In genomic region chr10:79425074-79425532, GRCh38 we compare ENCODE assay signal across 14 cellular contexts. TPM values are rescaled to one million over a fixed set of nuclear protein-coding genes. Genes with fewer than 3 reads are reported as not detected.
A peak's percentile ranks its signal among the peaks of the same experiment; 100 is the strongest.
DNase-seq lines count a peak whose midpoint lies in the region; ATAC-seq and TF ChIP-seq lines count a peak whose summit lies in the region.
"Had no signal": no experiment of that assay in that cellular context is flagged by ENCODE, and none has a peak within 500 bp of the region (broad histone marks: within the 10 kb centered on the region; RNA-seq: fewer than 3 reads in every experiment).

No MANE protein-coding gene starts in this region.

- H2BK120ac ChIP-seq in mesendoderm (ENCODE audit: low read depth, low read length): no peak overlapping the region

- peaks cover 46% of the 10 kb centered on the region for H3K4me1 Mint-ChIP-seq in HFFc6 (ENCODE audit: low read depth)

- TF ChIP-seq CTCF in 22Rv1 (IDR thresholded peaks at IDR 0.05) (no peak), left lung (IDR thresholded peaks at IDR 0.05) (no peak), gastrocnemius medialis (IDR thresholded peaks at IDR 0.05 in 4 of 5, conservative IDR thresholded peaks at IDR 0.05 in 1 of 5) (no peak), HFFc6 (IDR thresholded peaks at IDR 0.05) (no peak)

- no peaks in the 10 kb centered on the region for H3K9me3 Mint-ChIP-seq in HFFc6
- H3K9me3 Mint-ChIP-seq: activated T-helper 2 cell treated with anti-CD3 and anti-CD28 coated beads, Interferon-gamma antibody, Interleukin-2, Interleukin-4, amounts not matched to agents 10 μg/mL and 5 μg/mL and 100 μg/mL, durations not matched to agents 14 hours and 24 hours and 36 hours had no signal

- no peak for DNase-seq in caudate nucleus (lab: John Stamatoyannopoulos, UW)
- DNase-seq in left lung: peak; percentile 22 to 71
- peak in 1 of 2 donors; percentile 70 for DNase-seq in gastrocnemius medialis
- no peak for DNase-seq in HFFc6
- no peak for DNase-seq in mesendoderm
- DNase-seq in dermis blood vessel endothelial cell: no peak
- DNase-seq: ACHN, MM.1S, NCI-H2029 treated with DMSO at 0.1 percent for 48 hours, NCI-H526, occipital lobe had no signal

- no peak overlapping the region for H2AK5ac ChIP-seq in mesendoderm (ENCODE audit: low read length)

- no CpG with 5 or more reads among the region's 5 CpGs for WGBS in mesendoderm (ENCODE audit: extremely low coverage, insufficient coverage, low lambda C conversion rate)

- no peak overlapping the region; the same call in 1 of the 2 replicates for H3K27ac Mint-ChIP-seq in HFFc6
- H3K27ac Mint-ChIP-seq: activated T-helper 2 cell treated with anti-CD3 and anti-CD28 coated beads, Interferon-gamma antibody, Interleukin-2, Interleukin-4, amounts not matched to agents 10 μg/mL and 5 μg/mL and 100 μg/mL, durations not matched to agents 14 hours and 24 hours and 36 hours had no signal

- no peak overlapping the region for H3K23ac ChIP-seq in mesendoderm (ENCODE audit: low read length)

- no peak overlapping the region for H3K4me2 ChIP-seq in mesendoderm (ENCODE audit: low read length)

- H3K4me1 ChIP-seq in left lung (peaks cover 21 to 26% of the 10 kb centered on the region in 2 donors), gastrocnemius medialis (peaks cover 60 to 61% of the 10 kb centered on the region in 2 donors), mesendoderm (ENCODE audit: control insufficient read depth, low read depth, low read length) (no peaks in the 10 kb centered on the region)

- no peak overlapping the region for H2BK15ac ChIP-seq in mesendoderm (replicated peaks; ENCODE audit: low read depth)

- peak overlapping the region; percentile 46 for H3K27ac ChIP-seq in 22Rv1
- peak overlapping the region; percentile 59 for H3K27ac ChIP-seq in caudate nucleus (ENCODE audit: low read depth, low read length)
- peak overlapping the region in 1 of 2 donors; percentile 53 for H3K27ac ChIP-seq in left lung
- H3K27ac ChIP-seq in gastrocnemius medialis: peak overlapping the region; percentile 83 to 90 (median 88)
- H3K27ac ChIP-seq in mesendoderm (ENCODE audit: low read depth, low read length): no peak overlapping the region

- ATAC-seq in left lung (no peak), gastrocnemius medialis (peak; percentile 47 to 55), GM19455 (IDR thresholded peaks at IDR 0.05; ENCODE audit: unreplicated experiment) (no peak)

- H4K5ac ChIP-seq in mesendoderm (ENCODE audit: low read length): no peak overlapping the region

- intact Hi-C loops in left lung (cut with DNase I): no loop called here
- intact Hi-C loops in gastrocnemius medialis (cut with DNase I; ENCODE audit: low total_unique reads): loop anchor here (2.0 kb wide), 1 partner anchor 16 kb away; no protein-coding TSS in a partner anchor

- no peak for TF ChIP-seq POLR2A in gastrocnemius medialis (IDR thresholded peaks at IDR 0.05)

- H4K8ac ChIP-seq in mesendoderm (ENCODE audit: low read depth, low read length): no peak overlapping the region

- no peak overlapping the region for H3K4ac ChIP-seq in mesendoderm (ENCODE audit: low read depth, low read length)

- H3K27me3 ChIP-seq in left lung (no peaks in the 10 kb centered on the region), gastrocnemius medialis (no peaks in the 10 kb centered on the region), mesendoderm (ENCODE audit: insufficient read depth, low read length, poor library complexity) (no peaks in the 10 kb centered on the region)

- H3K36me3 ChIP-seq in left lung (peaks cover 0 to 11% of the 10 kb centered on the region in 2 donors), gastrocnemius medialis (peaks cover 0 to 5% of the 10 kb centered on the region in 2 donors), mesendoderm (ENCODE audit: control insufficient read depth, insufficient read depth, low read length) (no peaks in the 10 kb centered on the region)

- H3K36me3 Mint-ChIP-seq in HFFc6 (ENCODE audit: low read depth): peaks cover 31% of the 10 kb centered on the region

- H3K18ac ChIP-seq in mesendoderm (ENCODE audit: low read length): no peak overlapping the region

- H3K9me3 ChIP-seq in left lung: no peaks in the 10 kb centered on the region
- H3K9me3 ChIP-seq in gastrocnemius medialis: no peaks in the 10 kb centered on the region

- H2BK5ac ChIP-seq in mesendoderm (ENCODE audit: low read length): no peak overlapping the region

- no peak overlapping the region for H3K4me3 Mint-ChIP-seq in HFFc6

- no peak overlapping the region for H3K9ac ChIP-seq in mesendoderm (ENCODE audit: low read length)

- H3K79me2 ChIP-seq in mesendoderm (ENCODE audit: control insufficient read depth, insufficient read depth, low read length): no peaks in the 10 kb centered on the region

- peaks cover 2% of the 10 kb centered on the region; the same call in 1 of the 2 replicates for H3K27me3 Mint-ChIP-seq in HFFc6 (ENCODE audit: insufficient read depth)

- no peaks in the 10 kb centered on the region for H3K79me1 ChIP-seq in mesendoderm (ENCODE audit: low read length)

- in situ Hi-C loops in gastrocnemius medialis (cut with MboI; ENCODE audit: low sequenced_read_pairs in 4 of 4): loop anchor here in 1 of 4 donors (25.0 kb wide), 1 partner anchor 338 kb away; no protein-coding TSS in a partner anchor

- H3K4me3 ChIP-seq in left lung: no peak overlapping the region
- H3K4me3 ChIP-seq in gastrocnemius medialis: no peak overlapping the region
- no peak overlapping the region for H3K4me3 ChIP-seq in mesendoderm (ENCODE audit: low read length)

- H3K56ac ChIP-seq in mesendoderm (ENCODE audit: low read length): no peak overlapping the region

RNA-seq across cellular contexts. Expression of gene ZCCHC24, which starts 20.3 kb away (rescaled TPM):
- total RNA-seq in left lung (10 to 100 TPM; 31.2 to 42.4 TPM), gastrocnemius medialis (100 to 1,000 TPM in 1 of 4 donors, 10 to 100 TPM in 3; 59.6 to 122 (median 84.5) TPM), dermis blood vessel endothelial cell (7.3 and 9.8 TPM in 2 replicates)
- total RNA-seq in HFFc6 (2021; fragmentation: NEBNext Ultra II Directional; extraction: Animal tissue kit (Norgen Biotek cat#: 25700)): 10 to 100 TPM; 33.2 to 40.3 (median 37.5) TPM
- polyA plus RNA-seq in mesendoderm (2013, experiment 1 of 2): 4.7 TPM
- 5.0 TPM for polyA plus RNA-seq in mesendoderm (2013, experiment 2 of 2)

Comparison
In these comparisons a context has a peak if more than half of its experiments do, and no peak if none do; other contexts are left out.
1. DNase-seq: peak in left lung (2 of 2); none in caudate nucleus (0 of 61), HFFc6 (single experiment), mesendoderm (single experiment) and dermis blood vessel endothelial cell (single experiment).
2. ATAC-seq: peak in gastrocnemius medialis (2 of 2); none in left lung (single experiment) and GM19455 (single experiment).